Comparison of ENCODE assay signal across 8 cellular contexts in the genomic region with DNA sequence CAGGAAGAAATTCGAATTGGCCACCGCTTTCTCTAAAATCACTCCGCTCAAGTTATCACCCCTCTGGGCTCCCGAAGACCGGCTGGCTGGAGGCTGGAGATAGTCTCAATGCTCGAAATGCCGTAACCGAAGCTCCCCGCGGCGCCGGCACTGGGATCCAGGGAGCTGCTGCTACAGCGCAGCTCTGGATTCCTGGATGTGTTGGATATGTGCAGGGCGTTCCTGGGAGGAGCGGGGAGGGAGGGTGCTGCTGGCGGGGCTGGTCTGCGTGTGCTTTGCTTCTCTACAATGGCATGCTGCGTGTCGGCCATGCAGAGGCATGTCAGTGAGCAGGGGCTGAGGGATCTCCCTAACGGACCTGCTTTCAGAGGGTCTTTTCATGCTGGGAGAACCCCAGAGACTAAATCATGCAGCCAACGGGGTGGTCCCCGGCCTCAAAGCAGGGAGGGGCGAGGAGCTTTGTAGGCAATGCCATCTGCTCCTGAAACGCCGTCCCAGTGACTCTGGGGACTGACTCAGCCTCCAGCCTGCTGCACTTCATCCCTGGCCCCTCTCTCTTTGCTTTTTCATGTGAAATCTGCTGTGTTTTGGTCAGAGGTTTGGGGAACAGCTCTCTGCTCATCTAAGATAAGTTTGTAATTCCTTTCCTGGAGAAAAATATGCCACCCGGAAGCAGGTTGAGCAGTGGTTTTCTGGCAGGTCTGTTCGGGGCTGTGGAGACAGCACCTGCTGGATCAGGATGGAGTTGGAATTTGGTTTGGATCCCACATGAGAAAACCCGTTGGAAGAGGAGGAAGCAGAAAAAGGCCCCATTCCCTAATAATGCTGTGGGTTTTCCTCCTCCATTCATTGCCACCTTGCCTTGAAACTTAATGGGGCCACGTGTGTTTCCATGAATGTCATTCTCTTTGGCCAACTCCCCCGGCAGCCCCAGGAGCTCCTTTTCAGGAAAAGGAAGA.
A peak's percentile ranks its signal among the peaks of the same experiment; 100 is the strongest.
DNase-seq lines count a peak whose midpoint lies in the region; ATAC-seq and TF ChIP-seq lines count a peak whose summit lies in the region.

No MANE protein-coding gene starts in this region.

- H3K9me3 ChIP-seq in MG63 (no peaks in the 10 kb centered on the region), neuron (ENCODE audit: low read length) (no peaks in the 10 kb centered on the region)

- ATAC-seq in foreskin keratinocyte (peak; percentile 64), GM18909 (IDR thresholded peaks at IDR 0.05; ENCODE audit: poor library complexity, unreplicated experiment) (no peak), GM18502 (IDR thresholded peaks at IDR 0.05; ENCODE audit: poor library complexity, unreplicated experiment) (no peak)

- peak; percentile 49 for DNase-seq in DMS53 treated with DMSO at 0.1 percent for 48 hours (lab: John Stamatoyannopoulos, UW; ENCODE audit: unreplicated experiment)
- DNase-seq in MG63: peak; percentile 84
- peak; percentile 77 for DNase-seq in activated CD8-positive, alpha-beta memory T cell treated with anti-CD3 and anti-CD28 coated beads, Interleukin-2, amount 50 U/mL, for 48 hours
- DNase-seq in foreskin keratinocyte: peak in 1 of 2 donors; percentile 72
- no peak for DNase-seq in epidermal melanocyte (ENCODE audit: insufficient read length, low spot score)

- no peak for TF ChIP-seq CTCF in foreskin keratinocyte (conservative IDR thresholded peaks at IDR 0.05)

- peaks cover 54% of the 10 kb centered on the region for H3K36me3 ChIP-seq in MG63
- peaks cover 6% of the 10 kb centered on the region for H3K36me3 ChIP-seq in neuron (ENCODE audit: insufficient read depth, low read length)

- H3K4me3 ChIP-seq in MG63: peak overlapping the region; percentile 46
- H3K4me3 ChIP-seq in neuron (ENCODE audit: low read length): peak overlapping the region; percentile 58

- no peak overlapping the region for H2AFZ ChIP-seq in neuron (ENCODE audit: low read depth, low read length)

- H3K4me1 ChIP-seq in foreskin keratinocyte (peaks cover 26% of the 10 kb centered on the region), neuron (ENCODE audit: insufficient read depth, low read length) (peaks cover 41% of the 10 kb centered on the region)

- no peaks in the 10 kb centered on the region for H3K27me3 ChIP-seq in MG63
- no peaks in the 10 kb centered on the region for H3K27me3 ChIP-seq in foreskin keratinocyte
- no peaks in the 10 kb centered on the region for H3K27me3 ChIP-seq in neuron (ENCODE audit: insufficient read depth, low read length)

- peak overlapping the region; percentile 44 for H3K27ac ChIP-seq in foreskin keratinocyte
